Comparison of ENCODE assay signal across 10 cellular contexts in the genomic region with DNA sequence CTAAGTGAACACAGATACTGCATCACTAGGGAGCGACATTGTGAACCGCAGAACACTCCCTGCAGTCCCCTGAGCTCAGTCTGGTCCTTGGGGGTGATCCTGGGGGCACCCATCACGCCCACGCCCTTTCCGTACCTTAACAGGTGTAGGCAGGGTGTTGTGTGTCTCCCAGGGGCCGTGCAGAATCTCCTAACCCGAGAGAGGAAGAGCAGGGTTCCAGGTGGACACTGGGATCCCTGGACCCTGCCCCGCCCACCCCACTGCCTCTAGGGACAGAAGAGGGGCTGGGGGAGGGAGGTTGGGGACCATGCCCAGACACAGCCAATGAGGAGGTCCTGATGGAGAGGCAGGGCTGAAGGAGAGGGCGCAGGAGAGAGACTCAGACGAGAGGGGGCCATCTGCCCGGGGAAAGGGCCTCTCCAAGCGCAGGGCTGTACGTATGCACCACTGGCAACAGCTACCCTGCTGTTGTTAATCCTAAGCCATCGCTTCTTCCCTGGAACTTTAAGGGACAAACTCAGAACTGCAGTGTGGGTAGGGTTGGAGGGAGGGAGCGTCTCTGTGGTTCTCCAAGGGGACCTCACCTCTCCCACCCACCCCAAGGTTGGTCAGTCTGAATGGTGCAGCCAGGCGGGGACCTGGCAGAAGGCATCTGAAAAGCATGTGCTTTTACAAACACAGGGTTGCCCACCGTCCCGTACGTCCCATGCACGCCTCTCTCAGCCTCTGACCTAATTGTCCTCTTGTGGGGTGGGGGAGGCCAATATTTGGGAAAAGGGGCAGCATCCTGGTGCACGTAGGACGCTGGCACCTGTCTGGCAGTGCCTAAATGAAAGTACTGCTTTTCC. TPM values are rescaled to one million over a fixed set of nuclear protein-coding genes. Genes with fewer than 3 reads are reported as not detected.
DNase-seq lines count a peak whose midpoint lies in the region; TF ChIP-seq lines count a peak whose summit lies in the region.
"Had no signal": no experiment of that assay in that cellular context is flagged by ENCODE, and none has a peak within 500 bp of the region (broad histone marks: within the 10 kb centered on the region; RNA-seq: fewer than 3 reads in every experiment).

No MANE protein-coding gene starts in this region.

- POLR2A ChIA-PET in MCF 10A (lab: Yijun Ruan, JAX): no interaction called here

- H3K4me1 Mint-ChIP-seq in MCF 10A (ENCODE audit: insufficient read depth, unreplicated experiment): no peaks in the 10 kb centered on the region

- BruUV-seq in MCF 10A (replicated peaks; lab: Mats Ljungman, UMichigan): no TSS peak

- H3K27me3 Mint-ChIP-seq in MCF 10A (ENCODE audit: insufficient read depth, unreplicated experiment): no peaks in the 10 kb centered on the region

- no peaks in the 10 kb centered on the region for H3K9me3 Mint-ChIP-seq in MCF 10A (ENCODE audit: unreplicated experiment)

- no peak overlapping the region for H3K27ac Mint-ChIP-seq in MCF 10A (ENCODE audit: low read depth, unreplicated experiment)

- no peak for TF ChIP-seq CTCF in MCF 10A (IDR thresholded peaks at IDR 0.05; ENCODE audit: unreplicated experiment)

- no peaks in the 10 kb centered on the region for H3K36me3 Mint-ChIP-seq in MCF 10A (ENCODE audit: insufficient read depth, unreplicated experiment)

- CTCF ChIA-PET in MCF 10A (lab: Yijun Ruan, JAX): no interaction called here

- H3K27ac ChIP-seq in skin epidermis: peak overlapping the region in 7 of 21 experiments; percentile 7 to 92 (median 60)
- H3K27ac ChIP-seq: C4-2B, VCaP had no signal

- H3K4me3 Mint-ChIP-seq in MCF 10A (ENCODE audit: unreplicated experiment): no peak overlapping the region

- DNase-seq in stimulated activated CD4-positive, alpha-beta T cell treated with anti-CD3 and anti-CD28 coated beads, Interleukin-12 subunit alpha, Interleukin-12 subunit beta, amount 100 ng/mL, for 4 hours: peak; percentile 34
- DNase-seq in stimulated activated CD4-positive, alpha-beta T cell treated with anti-CD3 and anti-CD28 coated beads, Interleukin-2, amount 100 ng/mL, for 48 hours: no peak
- peak; percentile 75 to 81 for DNase-seq in NCI-H524 (lab: John Stamatoyannopoulos, UW)
- DNase-seq in activated effector memory CD4-positive, alpha-beta T cell treated with anti-CD3 and anti-CD28 coated beads, Interleukin-2, amount 50 U/mL, for 16 hours: peak; percentile 75
- no peak for DNase-seq in NCI-H1105 treated with DMSO at 0.1 percent for 48 hours (lab: John Stamatoyannopoulos, UW)
- no peak for DNase-seq in MCF 10A (ENCODE audit: unreplicated experiment)
- DNase-seq in COR-L47 (lab: John Stamatoyannopoulos, UW): no peak

- intact Hi-C loops in MCF 10A (cut with micrococcal nuclease): no loop called here

- H3K4me3 ChIP-seq in skin epidermis: peak overlapping the region; percentile 11 to 41 (median 34)

RNA-seq across cellular contexts. Expression of a gene that starts 2.4 kb away (rescaled TPM):
- total RNA-seq in MCF 10A (2022): not detected in 2 replicates

RNA-seq across cellular contexts. Expression of a gene that starts 56.9 kb away (rescaled TPM):
- total RNA-seq in MCF 10A (2022): 76.2 TPM in 2 replicates

Comparison
In these comparisons a context has a peak if more than half of its experiments do, and no peak if none do; other contexts are left out.
1. DNase-seq: peak in stimulated activated CD4-positive, alpha-beta T cell treated with anti-CD3 and anti-CD28 coated beads, Interleukin-12 subunit alpha, Interleukin-12 subunit beta, amount 100 ng/mL, for 4 hours (single experiment), NCI-H524 (2 of 2) and activated effector memory CD4-positive, alpha-beta T cell treated with anti-CD3 and anti-CD28 coated beads, Interleukin-2, amount 50 U/mL, for 16 hours (single experiment); none in stimulated activated CD4-positive, alpha-beta T cell treated with anti-CD3 and anti-CD28 coated beads, Interleukin-2, amount 100 ng/mL, for 48 hours (0 of 2), NCI-H1105 treated with DMSO at 0.1 percent for 48 hours (single experiment), MCF 10A (single experiment) and COR-L47 (single experiment).